31 cellular contexts compared by ENCODE assay signal in the genomic region with DNA sequence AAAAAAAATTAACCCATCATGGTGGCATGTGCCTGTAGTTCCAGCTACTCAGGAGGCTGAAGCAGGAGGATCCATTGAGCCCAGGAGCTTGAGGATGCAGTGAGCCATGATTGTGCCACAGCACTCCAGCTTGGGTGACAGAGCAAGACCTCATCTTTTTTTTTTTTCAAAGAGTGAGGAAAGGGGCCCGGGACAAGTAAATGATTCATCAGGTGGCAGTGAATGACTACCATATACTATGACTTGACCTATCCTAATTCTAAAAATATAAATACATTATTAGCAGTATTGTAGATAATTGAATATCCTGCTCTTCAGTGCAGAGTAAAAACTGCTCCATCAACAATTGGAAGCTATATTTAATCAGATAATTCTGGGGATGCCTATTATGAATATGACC. TPM values are rescaled to one million over a fixed set of nuclear protein-coding genes. Genes with fewer than 3 reads are reported as not detected.
DNase-seq lines count a peak whose midpoint lies in the region; ATAC-seq, FAIRE-seq and TF ChIP-seq lines count a peak whose summit lies in the region.
"Had no signal": no experiment of that assay in that cellular context is flagged by ENCODE, and none has a peak within 500 bp of the region (broad histone marks: within the 10 kb centered on the region; RNA-seq: fewer than 3 reads in every experiment).

No MANE protein-coding gene starts in this region.

- no peak overlapping the region for H3K4me3 Mint-ChIP-seq in activated naive CD4-positive, alpha-beta T cell treated with anti-CD3 and anti-CD28 coated beads, Interleukin-2, amount 50 U/mL, for 24 hours
- H3K4me3 Mint-ChIP-seq: stimulated activated naive CD8-positive, alpha-beta T cell treated with anti-CD3 and anti-CD28 coated beads, Interleukin-15, Interleukin-2, amounts not matched to agents 100 ng/mL and 50 ng/mL, for 24 hours had no signal

- H3K27me3 Mint-ChIP-seq in activated naive CD4-positive, alpha-beta T cell treated with anti-CD3 and anti-CD28 coated beads, Interleukin-2, amount 50 U/mL, for 24 hours: no peaks in the 10 kb centered on the region
- H3K27me3 Mint-ChIP-seq: stimulated activated naive CD8-positive, alpha-beta T cell treated with anti-CD3 and anti-CD28 coated beads, Interleukin-15, Interleukin-2, amounts not matched to agents 100 ng/mL and 50 ng/mL, for 24 hours had no signal

- 3 to 28% methylated on average over 1 of the region's 1 CpG for WGBS in tibial nerve, 2 donors

- no peak for ATAC-seq in GM18502 (IDR thresholded peaks at IDR 0.05; ENCODE audit: poor library complexity, unreplicated experiment)
- ATAC-seq: gastroesophageal sphincter, left lung had no signal

- H3K4me3 ChIP-seq in left ventricle myocardium inferior: no peak overlapping the region
- no peak overlapping the region for H3K4me3 ChIP-seq in tibial nerve
- H3K4me3 ChIP-seq: A549, ascending aorta, gastroesophageal sphincter, HAP-1, left lung, skin epidermis, thoracic aorta, vagina had no signal

- FAIRE-seq in RCC 7860 (lab: Jason Lieb, UNC): peak; percentile 25
- FAIRE-seq: A549, G401.6, TTC549 had no signal

- no peak for DNase-seq in activated naive CD4-positive, alpha-beta T cell treated with anti-CD3 and anti-CD28 coated beads, Interleukin-2, amount 50 U/mL, for 16 hours
- DNase-seq in RCC 7860 (ENCODE audit: low spot score) (peak; percentile 23), kidney tubule cell (ENCODE audit: low spot score) (peak; percentile 60), left ventricle myocardium inferior (no peak), germinal center (ENCODE audit: low spot score) (no peak), tibial nerve (ENCODE audit: low spot score in 2 of 2) (no peak)
- DNase-seq: activated CD4-positive, alpha-beta T cell treated with anti-CD3 and anti-CD28 coated beads for 1 hour; activated CD8-positive, alpha-beta memory T cell treated with anti-CD3 and anti-CD28 coated beads for 24 hours; activated naive CD4-positive, alpha-beta T cell treated with Interleukin-2 at 50 U/mL for 16 hours; activated T-cell treated with anti-CD3 and anti-CD28 coated beads, Interleukin-2, amount 50 U/mL, for 48 hours; AML-193; left lung; mesendoderm; MV-4-11; NCI-H1436 treated with DMSO at 0.1 percent for 48 hours; NCI-H446 treated with DMSO at 0.1 percent for 48 hours; nucleus accumbens had no signal

- H3K9me3 Mint-ChIP-seq in activated naive CD4-positive, alpha-beta T cell treated with anti-CD3 and anti-CD28 coated beads, Interleukin-2, amount 50 U/mL, for 24 hours: no peaks in the 10 kb centered on the region
- H3K9me3 Mint-ChIP-seq: stimulated activated naive CD8-positive, alpha-beta T cell treated with anti-CD3 and anti-CD28 coated beads, Interleukin-15, Interleukin-2, amounts not matched to agents 100 ng/mL and 50 ng/mL, for 24 hours had no signal

- H3K9me3 ChIP-seq in left ventricle myocardium inferior (replicated peaks) (peaks cover 7% of the 10 kb centered on the region), tibial nerve (peaks cover 0 to 2% (median 0%) of the 10 kb centered on the region in 4 donors)
- H3K9me3 ChIP-seq: A549, ascending aorta, gastroesophageal sphincter, HAP-1, thoracic aorta, vagina had no signal

- H3K36me3 Mint-ChIP-seq in activated naive CD4-positive, alpha-beta T cell treated with anti-CD3 and anti-CD28 coated beads, Interleukin-2, amount 50 U/mL, for 24 hours: peaks cover 17% of the 10 kb centered on the region

- H3K4me1 Mint-ChIP-seq in activated naive CD4-positive, alpha-beta T cell treated with anti-CD3 and anti-CD28 coated beads, Interleukin-2, amount 50 U/mL, for 24 hours: peaks cover 55% of the 10 kb centered on the region

- H3K27me3 ChIP-seq in left ventricle myocardium inferior (ENCODE audit: low read depth) (no peaks in the 10 kb centered on the region), tibial nerve (no peaks in the 10 kb centered on the region)
- H3K27me3 ChIP-seq: ascending aorta, gastroesophageal sphincter, left lung, vagina had no signal

- no peak overlapping the region for H3K27ac ChIP-seq in left ventricle myocardium inferior (replicated peaks)
- H3K27ac ChIP-seq in tibial nerve: no peak overlapping the region
- H3K27ac ChIP-seq: A549, ascending aorta, gastroesophageal sphincter, KMS-11, RWPE1, skin epidermis, vagina had no signal

- intact Hi-C loops in left ventricle myocardium inferior (cut with micrococcal nuclease): no loop called here

- peak overlapping the region; percentile 43 for H3K27ac Mint-ChIP-seq in activated naive CD4-positive, alpha-beta T cell treated with anti-CD3 and anti-CD28 coated beads, Interleukin-2, amount 50 U/mL, for 24 hours

- TF ChIP-seq POLR2A in tibial nerve (IDR thresholded peaks at IDR 0.05): no peak

- H3K36me3 ChIP-seq in left ventricle myocardium inferior (peaks cover 18% of the 10 kb centered on the region), tibial nerve (peaks cover 0 to 23% (median 0%) of the 10 kb centered on the region in 3 donors)
- H3K36me3 ChIP-seq: thoracic aorta, vagina had no signal

- no peak for TF ChIP-seq CTCF in left ventricle myocardium inferior (IDR thresholded peaks at IDR 0.05; ENCODE audit: borderline replicate concordance)
- TF ChIP-seq CTCF in tibial nerve (IDR thresholded peaks at IDR 0.05): no peak

- H3K4me1 ChIP-seq in left ventricle myocardium inferior: peaks cover 23% of the 10 kb centered on the region
- H3K4me1 ChIP-seq in tibial nerve: peaks cover 0 to 30% (median 0%) of the 10 kb centered on the region in 4 donors
- H3K4me1 ChIP-seq: HAP-1, vagina had no signal

- no peak for TF ChIP-seq EP300 in tibial nerve (IDR thresholded peaks at IDR 0.05)

RNA-seq across cellular contexts. Expression of a gene that starts 55.3 kb away (rescaled TPM):
- total RNA-seq in left ventricle myocardium inferior (181 TPM), tibial nerve (100 to 1,000 TPM in 1 of 4 donors, 10 to 100 TPM in 3; 45.4 to 118 (median 56.1) TPM)

Comparison
In these comparisons a context has a peak if more than half of its experiments do, and no peak if none do; other contexts are left out.
1. DNase-seq: peak in RCC 7860 (single experiment) and kidney tubule cell (single experiment); none in activated naive CD4-positive, alpha-beta T cell treated with anti-CD3 and anti-CD28 coated beads, Interleukin-2, amount 50 U/mL, for 16 hours (single experiment), left ventricle myocardium inferior (single experiment), germinal center (single experiment) and tibial nerve (0 of 2).